25 cellular contexts compared by ENCODE assay signal in the genomic region with DNA sequence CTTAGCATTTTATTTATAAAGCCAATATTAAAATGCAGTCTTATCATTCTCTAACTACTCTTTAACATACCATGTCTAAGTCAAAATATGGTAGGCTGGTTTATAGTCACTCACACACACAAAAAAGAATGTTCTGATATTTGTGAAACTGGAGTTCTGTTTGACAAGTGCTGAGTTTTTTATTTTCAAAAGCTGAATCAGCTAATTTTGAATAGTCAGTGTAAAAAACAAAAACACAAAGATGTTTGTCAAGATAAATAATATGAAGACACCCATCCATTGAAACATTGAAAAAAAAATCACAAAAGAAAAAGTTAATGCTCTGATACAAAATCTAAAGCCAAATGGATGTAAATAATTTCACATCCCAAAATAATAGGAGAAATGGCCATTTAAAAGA.
"Had no signal": no experiment of that assay in that cellular context is flagged by ENCODE, and none has a peak within 500 bp of the region (broad histone marks: within the 10 kb centered on the region; RNA-seq: fewer than 3 reads in every experiment).

No MANE protein-coding gene starts in this region.

- H3K4me3 ChIP-seq: left ventricle myocardium inferior, lung, neural progenitor cell, right atrium auricular region, skin epidermis, stomach, testis, thyroid gland, transverse colon, upper lobe of left lung, vagina had no signal

- H3K9me3 ChIP-seq: left ventricle myocardium inferior, neutrophil, right atrium auricular region, stomach, testis, thyroid gland, transverse colon, upper lobe of left lung, vagina had no signal

- H3K27me3 ChIP-seq: neural progenitor cell, neutrophil, right atrium auricular region, stomach, testis, thyroid gland, transverse colon, upper lobe of left lung, vagina had no signal

- ATAC-seq: natural killer cell; sciatic nerve; stimulated activated naive B cell treated with anti-CD40 and anti-IgM and Interleukin-4, amounts not matched to agents 10 μg/mL and 1 μg/mL and 100 μg/mL, for 72 hours; stimulated activated naive CD8-positive, alpha-beta T cell treated with anti-CD3 and anti-CD28 coated beads, Interleukin-15, Interleukin-2, amounts not matched to agents 100 U/mL and 50 U/mL, for 24 hours had no signal

- DNase-seq: islet precursor cell; left ventricle myocardium inferior; mesendoderm; naive B cell; natural killer cell; nephron progenitor cell; occipital lobe; stimulated activated CD4-positive, alpha-beta T cell treated with anti-CD3 and anti-CD28 coated beads, Interleukin-12 subunit alpha, Interleukin-12 subunit beta, amount 100 ng/mL, for 4 hours; stimulated activated CD4-positive, alpha-beta T cell treated with anti-CD3 and anti-CD28 coated beads, Interleukin-15, amount 100 ng/mL, for 24 hours; stimulated activated CD4-positive, alpha-beta T cell treated with anti-CD3 and anti-CD28 coated beads, Interleukin-2, amount 100 ng/mL, for 24 hours; stimulated activated CD4-positive, alpha-beta T cell treated with anti-CD3 and anti-CD28 coated beads, Interleukin-4, amount 100 ng/mL, for 1 hour; stimulated activated naive B cell treated with anti-CD40 and anti-IgM and Interleukin-4, amounts not matched to agents 10 μg/mL and 1 μg/mL and 100 μg/mL, for 72 hours; stimulated activated naive CD8-positive, alpha-beta T cell treated with anti-CD3 and anti-CD28 coated beads, Interleukin-15, Interleukin-2, amounts not matched to agents 100 U/mL and 50 U/mL, for 24 hours; stomach; testis; thyroid gland; transverse colon; upper lobe of left lung had no signal

- H3K9ac ChIP-seq: neural progenitor cell had no signal

- H2AFZ ChIP-seq: neural progenitor cell had no signal

- H3K36me3 ChIP-seq: left ventricle myocardium inferior, neutrophil, right atrium auricular region, stomach, thyroid gland, transverse colon, upper lobe of left lung, vagina had no signal

- H3K4me2 ChIP-seq: neural progenitor cell had no signal

- H3K27ac ChIP-seq: left ventricle myocardium inferior, neutrophil, right atrium auricular region, skin epidermis, stomach, testis, thyroid gland, transverse colon, upper lobe of left lung, vagina had no signal
